1 cellular context compared by ENCODE assay signal in the genomic region with DNA sequence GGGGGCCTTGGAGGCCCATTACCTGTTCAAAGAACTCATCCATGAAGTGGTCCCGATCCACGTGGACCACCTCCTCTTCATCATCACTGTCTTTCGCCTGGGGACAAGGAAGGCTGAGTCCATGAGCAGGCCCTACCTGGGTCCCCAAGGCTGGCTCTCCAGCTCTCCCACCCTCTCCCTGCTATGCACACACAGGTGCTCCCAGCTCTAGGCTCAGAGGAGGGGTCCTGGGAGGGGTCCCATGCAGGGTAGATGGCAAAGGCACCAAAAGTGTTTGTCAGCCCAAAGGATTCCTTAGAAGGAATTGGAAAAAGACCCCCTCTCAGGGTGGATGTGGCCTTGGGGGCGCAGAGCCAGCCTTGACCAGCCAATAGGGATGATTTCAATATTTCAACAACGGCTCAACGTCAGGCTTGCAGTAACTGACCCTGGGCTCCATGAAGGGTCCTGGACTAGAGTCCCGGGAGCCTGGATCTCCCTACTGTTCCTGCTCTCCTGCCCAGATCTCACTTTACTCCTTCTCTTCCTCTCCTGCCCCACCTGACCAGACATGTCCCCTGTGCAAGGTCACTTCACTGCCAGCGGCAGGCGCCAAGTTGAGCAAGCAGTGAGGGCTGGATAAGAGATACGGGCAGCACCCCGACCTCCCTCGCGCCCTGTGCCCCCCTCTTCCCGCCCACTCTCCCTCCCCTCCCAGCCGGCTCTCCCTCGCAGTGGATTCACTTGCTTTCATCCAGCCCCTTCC.
A peak's percentile ranks its signal among the peaks of the same experiment; 100 is the strongest.
TF ChIP-seq lines count a peak whose summit lies in the region.

No MANE protein-coding gene starts in this region.

TF ChIP-seq in HepG2, 621 proteins besides CTCF, POLR2A, EP300 and RAD21 (continued from another document and continues in another):
- TF ChIP-seq ZNF816 (CRISPR knock-in tag; IDR thresholded peaks at IDR 0.05; ENCODE audit: borderline replicate concordance) (no peak), YY1 (IDR thresholded peaks at IDR 0.05; ENCODE audit: insufficient read depth, insufficient replicate concordance, low read depth, low read length) (peak; percentile 14), ATF4 (CRISPR knock-in tag; IDR thresholded peaks at IDR 0.05) (no peak), ZNF224 (CRISPR knock-in tag; IDR thresholded peaks at IDR 0.05) (no peak), NR2F1 (CRISPR knock-in tag; IDR thresholded peaks at IDR 0.05) (peak in 1 of 2 experiments; percentile 15; a peak in 1 of 4 replicates), ZNF180 (CRISPR knock-in tag; IDR thresholded peaks at IDR 0.05; ENCODE audit: borderline replicate concordance, low read depth) (no peak), TBX2 (CRISPR knock-in tag; IDR thresholded peaks at IDR 0.05; ENCODE audit: borderline replicate concordance) (peak; percentile 74), TARDBP (CRISPR knock-in tag; IDR thresholded peaks at IDR 0.05) (0 out of 2 replicates have a peak, but pooled peaks have one; percentile 41), SP1 (IDR thresholded peaks at IDR 0.05) (no peak), SP1 (CRISPR knock-in tag; IDR thresholded peaks at IDR 0.05) (no peak), HMGA1 (CRISPR knock-in tag; conservative IDR thresholded peaks at IDR 0.05) (no peak), MTA1 (CRISPR knock-in tag; IDR thresholded peaks at IDR 0.05; ENCODE audit: borderline replicate concordance) (peak; percentile 88), FOXP4 (CRISPR knock-in tag; IDR thresholded peaks at IDR 0.05) (peak; percentile 48), ZNF747 (CRISPR knock-in tag; IDR thresholded peaks at IDR 0.05; ENCODE audit: borderline replicate concordance) (no peak), NCOA1 (CRISPR knock-in tag; IDR thresholded peaks at IDR 0.05) (peak; percentile 28; the same call in 1 of the 2 replicates), GATAD1 (CRISPR knock-in tag; IDR thresholded peaks at IDR 0.05) (no peak), FOSL2 (CRISPR knock-in tag; IDR thresholded peaks at IDR 0.05) (no peak), ZZZ3 (CRISPR knock-in tag; IDR thresholded peaks at IDR 0.05; ENCODE audit: borderline replicate concordance) (0 out of 2 replicates have a peak, but pooled peaks have one; percentile 44), FOXA3 (CRISPR knock-in tag; IDR thresholded peaks at IDR 0.05) (no peak), ZNF841 (CRISPR knock-in tag; IDR thresholded peaks at IDR 0.05; ENCODE audit: borderline replicate concordance) (no peak), KLF16 (CRISPR knock-in tag; IDR thresholded peaks at IDR 0.05) (no peak), ZNF772 (CRISPR knock-in tag; IDR thresholded peaks at IDR 0.05) (no peak), IRF2 (CRISPR knock-in tag; IDR thresholded peaks at IDR 0.05) (no peak), ZIK1 (CRISPR knock-in tag; IDR thresholded peaks at IDR 0.05; ENCODE audit: borderline replicate concordance, low read depth) (no peak), ZNF850 (CRISPR knock-in tag; conservative IDR thresholded peaks at IDR 0.05) (no peak), HOXA7 (CRISPR knock-in tag; IDR thresholded peaks at IDR 0.05) (no peak), MED1 (CRISPR knock-in tag; IDR thresholded peaks at IDR 0.05) (peak; percentile 22; the same call in 1 of the 2 replicates), CHD2 (IDR thresholded peaks at IDR 0.05; ENCODE audit: low read depth, low read length) (no peak), ZNF782 (CRISPR knock-in tag; IDR thresholded peaks at IDR 0.05; ENCODE audit: borderline replicate concordance) (peak; percentile 74; the same call in 1 of the 2 replicates), REPIN1 (CRISPR knock-in tag; IDR thresholded peaks at IDR 0.05; ENCODE audit: borderline replicate concordance, low read depth) (no peak; the same call in 1 of the 2 replicates), TIGD3 (CRISPR knock-in tag; IDR thresholded peaks at IDR 0.05; ENCODE audit: borderline replicate concordance) (no peak), ZNF432 (CRISPR knock-in tag; IDR thresholded peaks at IDR 0.05; ENCODE audit: borderline replicate concordance) (no peak), ZC3H13 (CRISPR knock-in tag; IDR thresholded peaks at IDR 0.05) (no peak), ZNF556 (CRISPR knock-in tag; IDR thresholded peaks at IDR 0.05; ENCODE audit: borderline replicate concordance) (peak; percentile 21; the same call in 1 of the 2 replicates), SSRP1 (CRISPR knock-in tag; IDR thresholded peaks at IDR 0.05) (no peak), SP5 (CRISPR knock-in tag; IDR thresholded peaks at IDR 0.05; ENCODE audit: borderline replicate concordance, low read depth) (peak; percentile 48; the same call in 1 of the 2 replicates), TCF12 (IDR thresholded peaks at IDR 0.05) (no peak), TCF12 (CRISPR knock-in tag; IDR thresholded peaks at IDR 0.05) (no peak; the same call in 1 of the 2 replicates), KAT7 (CRISPR knock-in tag; IDR thresholded peaks at IDR 0.05; ENCODE audit: borderline replicate concordance) (peak; percentile 60; the same call in 1 of the 2 replicates), ZNF761 (CRISPR knock-in tag; conservative IDR thresholded peaks at IDR 0.05) (0 out of 2 replicates have a peak, but pooled peaks have one; percentile 43), ZNF430 (CRISPR knock-in tag; IDR thresholded peaks at IDR 0.05) (peak; percentile 79; the same call in 1 of the 2 replicates), ZNF577 (CRISPR knock-in tag; IDR thresholded peaks at IDR 0.05; ENCODE audit: borderline replicate concordance, low read depth) (no peak), BRD4 (CRISPR knock-in tag; IDR thresholded peaks at IDR 0.05) (peak; percentile 58), ISL2 (CRISPR knock-in tag; IDR thresholded peaks at IDR 0.05) (no peak), HDAC6 (IDR thresholded peaks at IDR 0.05; ENCODE audit: low read depth, low read length) (no peak), HNRNPUL1 (IDR thresholded peaks at IDR 0.05; ENCODE audit: low read depth, low read length) (no peak), MAF1 (CRISPR knock-in tag; IDR thresholded peaks at IDR 0.05; ENCODE audit: borderline replicate concordance) (no peak), HNRNPLL (IDR thresholded peaks at IDR 0.05; ENCODE audit: low read depth, low read length, poor library complexity, severe bottlenecking) (peak; percentile 30), ZNF780A (CRISPR knock-in tag; IDR thresholded peaks at IDR 0.05) (no peak), ZNF292 (CRISPR knock-in tag; IDR thresholded peaks at IDR 0.05; ENCODE audit: borderline replicate concordance, low read depth) (peak; percentile 97), TBX3 (IDR thresholded peaks at IDR 0.05; ENCODE audit: borderline replicate concordance) (no peak), CEBPB (IDR thresholded peaks at IDR 0.05; ENCODE audit: borderline replicate concordance, low read depth, low read length) (peak; percentile 32; the same call in 1 of the 2 replicates), MZF1 (CRISPR knock-in tag; IDR thresholded peaks at IDR 0.05; ENCODE audit: borderline replicate concordance) (no peak), HES4 (CRISPR knock-in tag; IDR thresholded peaks at IDR 0.05; ENCODE audit: borderline replicate concordance) (no peak), ZNF263 (CRISPR knock-in tag; IDR thresholded peaks at IDR 0.05) (peak; percentile 44), SAFB2 (CRISPR knock-in tag; IDR thresholded peaks at IDR 0.05; ENCODE audit: borderline replicate concordance, low read depth) (0 out of 2 replicates have a peak, but pooled peaks have one; percentile 70), DPF2 (CRISPR knock-in tag; IDR thresholded peaks at IDR 0.05; ENCODE audit: borderline replicate concordance, low read depth) (peak; percentile 58; the same call in 1 of the 2 replicates), SKI (IDR thresholded peaks at IDR 0.05; ENCODE audit: partially characterized antibody) (no peak)
- TF ChIP-seq, protein P1, sequence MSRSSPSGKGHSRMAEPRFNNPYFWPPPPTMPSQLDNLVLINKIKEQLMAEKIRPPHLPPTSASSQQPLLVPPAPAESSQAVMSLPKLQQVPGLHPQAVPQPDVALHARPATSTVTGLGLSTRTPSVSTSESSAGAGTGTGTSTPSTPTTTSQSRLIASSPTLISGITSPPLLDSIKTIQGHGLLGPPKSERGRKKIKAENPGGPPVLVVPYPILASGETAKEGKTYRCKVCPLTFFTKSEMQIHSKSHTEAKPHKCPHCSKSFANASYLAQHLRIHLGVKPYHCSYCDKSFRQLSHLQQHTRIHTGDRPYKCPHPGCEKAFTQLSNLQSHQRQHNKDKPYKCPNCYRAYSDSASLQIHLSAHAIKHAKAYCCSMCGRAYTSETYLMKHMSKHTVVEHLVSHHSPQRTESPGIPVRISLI (CRISPR knock-in tag; IDR thresholded peaks at IDR 0.05; ENCODE audit: borderline replicate concordance), result no peak
- TF ChIP-seq, protein P2, sequence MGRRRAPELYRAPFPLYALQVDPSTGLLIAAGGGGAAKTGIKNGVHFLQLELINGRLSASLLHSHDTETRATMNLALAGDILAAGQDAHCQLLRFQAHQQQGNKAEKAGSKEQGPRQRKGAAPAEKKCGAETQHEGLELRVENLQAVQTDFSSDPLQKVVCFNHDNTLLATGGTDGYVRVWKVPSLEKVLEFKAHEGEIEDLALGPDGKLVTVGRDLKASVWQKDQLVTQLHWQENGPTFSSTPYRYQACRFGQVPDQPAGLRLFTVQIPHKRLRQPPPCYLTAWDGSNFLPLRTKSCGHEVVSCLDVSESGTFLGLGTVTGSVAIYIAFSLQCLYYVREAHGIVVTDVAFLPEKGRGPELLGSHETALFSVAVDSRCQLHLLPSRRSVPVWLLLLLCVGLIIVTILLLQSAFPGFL (CRISPR knock-in tag; IDR thresholded peaks at IDR 0.05), result no peak
- TF ChIP-seq, protein P3, sequence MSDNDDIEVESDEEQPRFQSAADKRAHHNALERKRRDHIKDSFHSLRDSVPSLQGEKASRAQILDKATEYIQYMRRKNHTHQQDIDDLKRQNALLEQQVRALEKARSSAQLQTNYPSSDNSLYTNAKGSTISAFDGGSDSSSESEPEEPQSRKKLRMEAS (IDR thresholded peaks at IDR 0.05), result peak; percentile 34; the same call in 1 of the 2 replicates
- TF ChIP-seq, protein P4, sequence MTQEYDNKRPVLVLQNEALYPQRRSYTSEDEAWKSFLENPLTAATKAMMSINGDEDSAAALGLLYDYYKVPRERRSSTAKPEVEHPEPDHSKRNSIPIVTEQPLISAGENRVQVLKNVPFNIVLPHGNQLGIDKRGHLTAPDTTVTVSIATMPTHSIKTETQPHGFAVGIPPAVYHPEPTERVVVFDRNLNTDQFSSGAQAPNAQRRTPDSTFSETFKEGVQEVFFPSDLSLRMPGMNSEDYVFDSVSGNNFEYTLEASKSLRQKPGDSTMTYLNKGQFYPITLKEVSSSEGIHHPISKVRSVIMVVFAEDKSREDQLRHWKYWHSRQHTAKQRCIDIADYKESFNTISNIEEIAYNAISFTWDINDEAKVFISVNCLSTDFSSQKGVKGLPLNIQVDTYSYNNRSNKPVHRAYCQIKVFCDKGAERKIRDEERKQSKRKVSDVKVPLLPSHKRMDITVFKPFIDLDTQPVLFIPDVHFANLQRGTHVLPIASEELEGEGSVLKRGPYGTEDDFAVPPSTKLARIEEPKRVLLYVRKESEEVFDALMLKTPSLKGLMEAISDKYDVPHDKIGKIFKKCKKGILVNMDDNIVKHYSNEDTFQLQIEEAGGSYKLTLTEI (CRISPR knock-in tag; conservative IDR thresholded peaks at IDR 0.05), result no peak
- TF ChIP-seq, protein P5, sequence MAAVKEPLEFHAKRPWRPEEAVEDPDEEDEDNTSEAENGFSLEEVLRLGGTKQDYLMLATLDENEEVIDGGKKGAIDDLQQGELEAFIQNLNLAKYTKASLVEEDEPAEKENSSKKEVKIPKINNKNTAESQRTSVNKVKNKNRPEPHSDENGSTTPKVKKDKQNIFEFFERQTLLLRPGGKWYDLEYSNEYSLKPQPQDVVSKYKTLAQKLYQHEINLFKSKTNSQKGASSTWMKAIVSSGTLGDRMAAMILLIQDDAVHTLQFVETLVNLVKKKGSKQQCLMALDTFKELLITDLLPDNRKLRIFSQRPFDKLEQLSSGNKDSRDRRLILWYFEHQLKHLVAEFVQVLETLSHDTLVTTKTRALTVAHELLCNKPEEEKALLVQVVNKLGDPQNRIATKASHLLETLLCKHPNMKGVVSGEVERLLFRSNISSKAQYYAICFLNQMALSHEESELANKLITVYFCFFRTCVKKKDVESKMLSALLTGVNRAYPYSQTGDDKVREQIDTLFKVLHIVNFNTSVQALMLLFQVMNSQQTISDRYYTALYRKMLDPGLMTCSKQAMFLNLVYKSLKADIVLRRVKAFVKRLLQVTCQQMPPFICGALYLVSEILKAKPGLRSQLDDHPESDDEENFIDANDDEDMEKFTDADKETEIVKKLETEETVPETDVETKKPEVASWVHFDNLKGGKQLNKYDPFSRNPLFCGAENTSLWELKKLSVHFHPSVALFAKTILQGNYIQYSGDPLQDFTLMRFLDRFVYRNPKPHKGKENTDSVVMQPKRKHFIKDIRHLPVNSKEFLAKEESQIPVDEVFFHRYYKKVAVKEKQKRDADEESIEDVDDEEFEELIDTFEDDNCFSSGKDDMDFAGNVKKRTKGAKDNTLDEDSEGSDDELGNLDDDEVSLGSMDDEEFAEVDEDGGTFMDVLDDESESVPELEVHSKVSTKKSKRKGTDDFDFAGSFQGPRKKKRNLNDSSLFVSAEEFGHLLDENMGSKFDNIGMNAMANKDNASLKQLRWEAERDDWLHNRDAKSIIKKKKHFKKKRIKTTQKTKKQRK (IDR thresholded peaks at IDR 0.05; ENCODE audit: low read length), result no peak
